Comparison of ENCODE assay signal across 25 cellular contexts in the genomic region with DNA sequence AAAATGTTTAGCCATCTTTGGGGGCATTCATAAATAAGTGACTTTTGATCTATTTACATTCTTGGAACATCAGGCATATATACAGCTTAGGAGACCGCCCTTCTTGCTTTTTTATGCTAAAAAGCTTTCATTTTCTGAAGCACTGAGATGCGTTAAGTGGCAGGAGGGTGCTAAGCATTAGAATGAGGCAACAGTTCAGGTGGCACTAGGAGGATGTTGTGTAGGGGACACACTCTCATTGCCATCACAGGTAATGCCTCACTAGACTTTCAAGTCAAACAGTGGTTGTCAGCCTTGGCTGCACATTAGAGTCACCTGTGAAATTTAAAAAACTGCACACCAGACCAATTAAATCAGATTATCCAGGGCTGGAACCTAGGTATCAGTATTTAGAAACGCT.
"Had no signal": no experiment of that assay in that cellular context is flagged by ENCODE, and none has a peak within 500 bp of the region (broad histone marks: within the 10 kb centered on the region; RNA-seq: fewer than 3 reads in every experiment).

No MANE protein-coding gene starts in this region.

- H3K27ac ChIP-seq: ascending aorta, cardiac muscle cell, coronary artery, esophagus squamous epithelium, skin epidermis, thoracic aorta, uterus had no signal

- H3K36me3 ChIP-seq: ascending aorta, cardiac muscle cell, thoracic aorta, uterus had no signal

- H3K9me3 ChIP-seq: ascending aorta, esophagus squamous epithelium, thoracic aorta, uterus had no signal

- H3K27me3 ChIP-seq: ascending aorta, cardiac muscle cell, esophagus squamous epithelium, uterus had no signal

- FAIRE-seq: TTC549 had no signal

- DNase-seq: activated CD4-positive, alpha-beta memory T cell treated with anti-CD3 and anti-CD28 coated beads, Interleukin-2, amount 10 ng/mL, durations not matched to agents 7 days and 5 days; activated CD4-positive, alpha-beta T cell treated with anti-CD3 and anti-CD28 coated beads for 1 hour; activated CD4-positive, alpha-beta T cell treated with anti-CD3 and anti-CD28 coated beads, Interleukin-2, amount 10 ng/mL, durations not matched to agents 7 days and 5 days; activated CD8-positive, alpha-beta memory T cell treated with anti-CD3 and anti-CD28 coated beads, Interleukin-2, amount 50 U/mL, for 48 hours; activated gamma-delta T cell; activated naive CD4-positive, alpha-beta T cell treated with anti-CD3 and anti-CD28 coated beads, Interleukin-2, amount 10 ng/mL, durations not matched to agents 7 days and 5 days; activated naive CD8-positive, alpha-beta T cell treated with anti-CD3 and anti-CD28 coated beads, Interleukin-2, amount 10 ng/mL, durations not matched to agents 7 days and 5 days; activated T-cell treated with anti-CD3 and anti-CD28 coated beads, Interleukin-2, amount 50 U/mL, for 24 hours; esophagus squamous epithelium; foreskin melanocyte; islet precursor cell; left ventricle myocardium superior; posterior cingulate gyrus; stimulated activated CD4-positive, alpha-beta T cell treated with anti-CD3 and anti-CD28 coated beads, Interleukin-12 subunit alpha, Interleukin-12 subunit beta, amount 100 ng/mL, for 4 hours; stimulated activated CD4-positive, alpha-beta T cell treated with anti-CD3 and anti-CD28 coated beads, Interleukin-4, amount 100 ng/mL, for 1 hour; stimulated activated naive CD8-positive, alpha-beta T cell treated with anti-CD3 and anti-CD28 coated beads, Interleukin-15, Interleukin-2, amounts not matched to agents 100 U/mL and 50 U/mL, for 24 hours; T-helper 9 cell; uterus had no signal

- H3K4me3 ChIP-seq: ascending aorta, cardiac muscle cell, coronary artery, esophagus squamous epithelium, skin epidermis, thoracic aorta, uterus had no signal

- ATAC-seq: left ventricle myocardium superior; sciatic nerve; stimulated activated naive CD8-positive, alpha-beta T cell treated with anti-CD3 and anti-CD28 coated beads, Interleukin-15, Interleukin-2, amounts not matched to agents 100 U/mL and 50 U/mL, for 24 hours had no signal

- H3K4me1 ChIP-seq: ascending aorta had no signal
